ENCODE assay signal across 10 cellular contexts in the genomic region with DNA sequence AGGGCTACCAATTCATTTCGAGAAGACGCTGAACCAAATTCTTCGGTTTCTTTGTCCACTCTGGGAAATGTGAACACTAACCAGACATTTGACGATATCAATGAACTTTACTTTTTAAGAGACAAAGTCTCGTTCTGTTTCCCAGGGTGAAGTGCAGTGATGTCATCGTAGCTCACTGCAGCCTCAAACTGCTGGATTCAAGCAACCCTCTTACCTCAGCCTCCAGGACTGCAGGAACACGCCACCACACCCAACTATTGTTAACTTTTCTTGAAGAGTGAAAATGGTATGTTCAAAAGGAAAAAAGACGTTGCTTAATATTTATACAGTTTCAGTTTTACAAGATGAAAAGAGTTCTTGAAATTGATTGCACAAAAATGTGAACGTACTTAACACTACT. TPM values are rescaled to one million over a fixed set of nuclear protein-coding genes. Genes with fewer than 3 reads are reported as not detected.
DNase-seq lines count a peak whose midpoint lies in the region; FAIRE-seq and TF ChIP-seq lines count a peak whose summit lies in the region.
"Had no signal": no experiment of that assay in that cellular context is flagged by ENCODE, and none has a peak within 500 bp of the region (broad histone marks: within the 10 kb centered on the region; RNA-seq: fewer than 3 reads in every experiment).

No MANE protein-coding gene starts in this region.

- H3K79me1 ChIP-seq in mesenchymal stem cell (replicated peaks; ENCODE audit: low read length, poor library complexity, severe bottlenecking), result peaks cover 3% of the 10 kb centered on the region

- H3K4ac ChIP-seq in mesenchymal stem cell (ENCODE audit: low read depth in 1 of 2, low read length in 2 of 2), result no peak overlapping the region

- intact Hi-C loops in esophagus squamous epithelium (cut with DNase I), result no loop called here
- intact Hi-C loops in tibial artery (cut with DNase I; ENCODE audit: low total_unique reads), result no loop called here
- intact Hi-C loops in dorsolateral prefrontal cortex (cut with DNase I), result no loop called here

- TF ChIP-seq CTCF in bronchial epithelial cell (IDR thresholded peaks at IDR 0.05; ENCODE audit: insufficient read depth, low read length, severe bottlenecking) (no peak), esophagus squamous epithelium (IDR thresholded peaks at IDR 0.05) (no peak), tibial artery (IDR thresholded peaks at IDR 0.05) (no peak), dorsolateral prefrontal cortex (IDR thresholded peaks at IDR 0.05 in 54 of 56, conservative IDR thresholded peaks at IDR 0.05 in 2 of 56; ENCODE audit: low read depth in 1 of 56, partially characterized antibody in 56 of 56) (no peak)

- H3K9me3 ChIP-seq in MG63, result no peaks in the 10 kb centered on the region
- no peaks in the 10 kb centered on the region for H3K9me3 ChIP-seq in mesenchymal stem cell (ENCODE audit: control insufficient read depth, low read length)
- H3K9me3 ChIP-seq in esophagus squamous epithelium, result no peaks in the 10 kb centered on the region
- no peaks in the 10 kb centered on the region for H3K9me3 ChIP-seq in tibial artery

- H4K91ac ChIP-seq in mesenchymal stem cell (ENCODE audit: low read length), result no peak overlapping the region

- peak overlapping the region in 1 of 2 experiments; percentile 2 for H2BK12ac ChIP-seq in mesenchymal stem cell (ENCODE audit: low read length in 2 of 2)

- no peak overlapping the region for H2BK120ac ChIP-seq in mesenchymal stem cell (ENCODE audit: low read depth, low read length)

- H4K8ac ChIP-seq in mesenchymal stem cell (ENCODE audit: low read length), result no peak overlapping the region

- no peak overlapping the region for H2AFZ ChIP-seq in mesenchymal stem cell (ENCODE audit: low read depth, low read length)

- peak; percentile 86 for DNase-seq in ELR (ENCODE audit: low read depth)
- DNase-seq in MG63, result peak; percentile 77
- peak; percentile 95 for DNase-seq in bronchial epithelial cell (ENCODE audit: low read depth)
- peak; percentile 86 for DNase-seq in mesenchymal stem cell
- DNase-seq in esophagus squamous epithelium (lab: John Stamatoyannopoulos, UW), result no peak
- no peak for DNase-seq in NCI-H1694 treated with DMSO at 0.1 percent for 48 hours (lab: John Stamatoyannopoulos, UW)
- no peak for DNase-seq in tibial artery
- no peak for DNase-seq in dorsolateral prefrontal cortex
- DNase-seq: immature natural killer cell, retina had no signal

- H3K18ac ChIP-seq in mesenchymal stem cell (ENCODE audit: low read depth in 1 of 2, low read length in 2 of 2), result no peak overlapping the region

- H2BK5ac ChIP-seq in mesenchymal stem cell (ENCODE audit: low read depth, low read length, poor library complexity, severe bottlenecking), result no peak overlapping the region

- WGBS in mesenchymal stem cell, result 32% methylated on average over 6 of the region's 9 CpGs
- WGBS in esophagus squamous epithelium, 2 donors, result 79 to 83% methylated on average over 9 of the region's 9 CpGs

- H3K36me3 ChIP-seq in MG63 (no peaks in the 10 kb centered on the region), bronchial epithelial cell (ENCODE audit: control insufficient read depth, insufficient read depth, low read length) (no peaks in the 10 kb centered on the region), mesenchymal stem cell (ENCODE audit: control insufficient read depth in 1 of 2, insufficient read depth in 2 of 2, low read depth in 1 of 2, low read length in 2 of 2) (no peaks in the 10 kb centered on the region), esophagus squamous epithelium (no peaks in the 10 kb centered on the region), tibial artery (no peaks in the 10 kb centered on the region)

- H3K4me2 ChIP-seq in mesenchymal stem cell (ENCODE audit: low read length, poor library complexity, severe bottlenecking), result no peak overlapping the region

- no peak overlapping the region for H2BK15ac ChIP-seq in mesenchymal stem cell (ENCODE audit: low read depth, poor library complexity, severe bottlenecking)

- FAIRE-seq in bronchial epithelial cell (lab: Jason Lieb, UNC), result no peak

- peak overlapping the region; percentile 90 for H3K27ac ChIP-seq in mesenchymal stem cell (ENCODE audit: low read length, poor library complexity, severe bottlenecking)
- no peak overlapping the region for H3K27ac ChIP-seq in esophagus squamous epithelium
- H3K27ac ChIP-seq in tibial artery, result no peak overlapping the region
- no peak overlapping the region for H3K27ac ChIP-seq in dorsolateral prefrontal cortex

- no peak overlapping the region for H3K14ac ChIP-seq in mesenchymal stem cell (ENCODE audit: low read length in 2 of 2)

- H3K4me3 ChIP-seq in MG63 (peak overlapping the region; percentile 9; the same call in 1 of the 2 replicates), bronchial epithelial cell (ENCODE audit: low read depth, low read length) (no peak overlapping the region), mesenchymal stem cell (ENCODE audit: insufficient read depth in 1 of 2, low read depth in 1 of 2, low read length in 2 of 2) (peak overlapping the region in 1 of 2 experiments; percentile 43), esophagus squamous epithelium (no peak overlapping the region), tibial artery (no peak overlapping the region), dorsolateral prefrontal cortex (no peak overlapping the region)

- no peak for TF ChIP-seq POLR2A in esophagus squamous epithelium (IDR thresholded peaks at IDR 0.05)

- H3K23ac ChIP-seq in mesenchymal stem cell (ENCODE audit: low read length in 2 of 2), result no peak overlapping the region

- H2AK5ac ChIP-seq in mesenchymal stem cell (ENCODE audit: low read length, severe bottlenecking), result no peak overlapping the region

- H3K27me3 ChIP-seq in MG63 (no peaks in the 10 kb centered on the region), bronchial epithelial cell (ENCODE audit: control insufficient read depth, insufficient read depth, low read length) (no peaks in the 10 kb centered on the region), mesenchymal stem cell (ENCODE audit: control insufficient read depth in 1 of 2, insufficient read depth in 1 of 2, low read length in 2 of 2) (no peaks in the 10 kb centered on the region), esophagus squamous epithelium (no peaks in the 10 kb centered on the region), tibial artery (no peaks in the 10 kb centered on the region), dorsolateral prefrontal cortex (no peaks in the 10 kb centered on the region)

- peak overlapping the region; percentile 72 for H3K9ac ChIP-seq in mesenchymal stem cell (ENCODE audit: low read length)

- H3K4me1 ChIP-seq in mesenchymal stem cell (ENCODE audit: control insufficient read depth, insufficient read depth, low read depth, low read length) (peaks cover 15% of the 10 kb centered on the region), esophagus squamous epithelium (peaks cover 0 to 11% (median 6%) of the 10 kb centered on the region in 3 donors), tibial artery (peaks cover 0 to 29% (median 14%) of the 10 kb centered on the region in 4 donors)

RNA-seq across cellular contexts. Expression of a gene that starts 30.6 kb away (rescaled TPM):
- 23.8 and 26.4 TPM in 2 replicates for total RNA-seq in MG63 (2014; rRNA removed; shearing (Covaris generic); ENCODE audit: low replicate concordance)
- 9.2 and 9.6 TPM in 2 replicates for total RNA-seq in bronchial epithelial cell
- polyA plus RNA-seq in mesenchymal stem cell (2013, experiment 1 of 2), result 4.7 TPM
- polyA plus RNA-seq in mesenchymal stem cell (2013, experiment 2 of 2), result 4.6 TPM
- 1 to 10 TPM in 3 of 4 donors, under 1 TPM in 1; 0.72 to 3.6 (median 2.8) TPM for total RNA-seq in esophagus squamous epithelium
- 10 to 100 TPM in 32 of 120 experiments, 1 to 10 TPM in 88; 3.8 to 14.3 (median 8.3) TPM for total RNA-seq in dorsolateral prefrontal cortex

Comparison
In these comparisons a context has a peak if more than half of its experiments do, and no peak if none do; other contexts are left out.
1. DNase-seq: peak in ELR (single experiment), MG63 (single experiment), bronchial epithelial cell (single experiment) and mesenchymal stem cell (single experiment); none in esophagus squamous epithelium (single experiment), NCI-H1694 treated with DMSO at 0.1 percent for 48 hours (single experiment), tibial artery (0 of 2) and dorsolateral prefrontal cortex (0 of 10).